ENCODE assay signal across 21 cellular contexts in genomic region chr9:121987312-121987711, GRCh38.
DNase-seq lines count a peak whose midpoint lies in the region; ATAC-seq and TF ChIP-seq lines count a peak whose summit lies in the region.
"Had no signal": no experiment of that assay in that cellular context is flagged by ENCODE, and none has a peak within 500 bp of the region (broad histone marks: within the 10 kb centered on the region; RNA-seq: fewer than 3 reads in every experiment).

No MANE protein-coding gene starts in this region.

- ATAC-seq in WTC11: no peak
- ATAC-seq: GM12878, Panc1 had no signal

- CTCF ChIA-PET in WTC11 (lab: Charles Lee): interaction anchor here (0.7 to 2.2 kb wide), 2 partner anchors 252 to 441 kb away, joined by 3 to 7 read pairs; no protein-coding TSS in a partner anchor

- POLR2A ChIA-PET in WTC11 (lab: Charles Lee): no interaction called here

- H3K36me3 ChIP-seq in adipocyte (ENCODE audit: control insufficient read depth, insufficient read depth, low read length, severe bottlenecking): no peaks in the 10 kb centered on the region
- H3K36me3 ChIP-seq in thyroid gland: no peaks in the 10 kb centered on the region

- 41% methylated on average over 7 of the region's 7 CpGs for WGBS in thyroid gland, 2 donors

- no peaks in the 10 kb centered on the region for H3K9me3 ChIP-seq in adipocyte (ENCODE audit: control insufficient read depth, low read length)
- H3K9me3 ChIP-seq in thyroid gland: no peaks in the 10 kb centered on the region

- H3K4me3 Mint-ChIP-seq in nephron: no peak overlapping the region
- no peak overlapping the region for H3K4me3 Mint-ChIP-seq in WTC11
- H3K4me3 Mint-ChIP-seq: B cell; CD4-positive, CD25-positive, alpha-beta regulatory T cell had no signal

- no peak for TF ChIP-seq POLR2A in thyroid gland (IDR thresholded peaks at IDR 0.05)

- H3K9ac ChIP-seq in adipocyte (ENCODE audit: low read length): no peak overlapping the region

- H3K4me3 ChIP-seq in adipocyte (ENCODE audit: low read length) (no peak overlapping the region), thyroid gland (replicated peaks in 1 of 3) (no peak overlapping the region)
- H3K4me3 ChIP-seq: GM12878, SK-N-MC had no signal

- H3K9me3 Mint-ChIP-seq in nephron (no peaks in the 10 kb centered on the region), WTC11 (no peaks in the 10 kb centered on the region)

- peak overlapping the region; percentile 24 to 73 (median 34) for H3K27ac Mint-ChIP-seq in nephron
- H3K27ac Mint-ChIP-seq in WTC11: no peak overlapping the region
- H3K27ac Mint-ChIP-seq: B cell had no signal

- TF ChIP-seq CTCF in nephron (IDR thresholded peaks at IDR 0.05; ENCODE audit: unreplicated experiment in 3 of 3) (no peak), thyroid gland (IDR thresholded peaks at IDR 0.05) (no peak), WTC11 (IDR thresholded peaks at IDR 0.05) (no peak)

- H3K4me1 ChIP-seq in adipocyte (ENCODE audit: control insufficient read depth, insufficient read depth, low read length) (peaks cover 19% of the 10 kb centered on the region), thyroid gland (peaks cover 17 to 46% of the 10 kb centered on the region in 2 donors)

- peaks cover 4% of the 10 kb centered on the region for H3K27me3 Mint-ChIP-seq in nephron (ENCODE audit: low read depth)
- peaks cover 29% of the 10 kb centered on the region for H3K27me3 Mint-ChIP-seq in WTC11 (ENCODE audit: low read depth)
- H3K27me3 Mint-ChIP-seq: B cell; CD4-positive, CD25-positive, alpha-beta regulatory T cell had no signal

- H3K4me1 Mint-ChIP-seq in nephron (peaks cover 31% of the 10 kb centered on the region), WTC11 (no peaks in the 10 kb centered on the region)

- peak overlapping the region; percentile 33 to 54 (median 53) for H3K27ac ChIP-seq in thyroid gland
- H3K27ac ChIP-seq: SK-N-MC had no signal

- intact Hi-C loops in thyroid gland (cut with DNase I): no loop called here

- H3K27me3 ChIP-seq in adipocyte (replicated peaks; ENCODE audit: control insufficient read depth, insufficient read depth, low read length) (no peaks in the 10 kb centered on the region), thyroid gland (no peaks in the 10 kb centered on the region)

- DNase-seq in HK-2 (ENCODE audit: unreplicated experiment) (peak; percentile 25), adipocyte (ENCODE audit: low read depth) (peak; percentile 15), thyroid gland (peak; percentile 73 to 82), WTC11 (ENCODE audit: low spot score) (no peak), NOMO-1 (lab: John Stamatoyannopoulos, UW; ENCODE audit: unreplicated experiment in 2 of 2) (no peak), UCSD-AML1 (lab: John Stamatoyannopoulos, UW; ENCODE audit: unreplicated experiment) (no peak)
- DNase-seq: CD4-positive, CD25-positive, alpha-beta regulatory T cell; DMS53; HCEC 1CT; KBM-7; NCI-H1436; NCI-H2029; NCI-H2171; NCI-H446; NCI-H748 treated with DMSO at 0.1 percent for 48 hours; Right ventricle myocardium superior had no signal

- H3K36me3 Mint-ChIP-seq in nephron (ENCODE audit: low read depth) (no peaks in the 10 kb centered on the region), WTC11 (no peaks in the 10 kb centered on the region)

TF ChIP-seq in WTC11, 78 proteins besides CTCF, POLR2A, EP300 and RAD21:
- TF ChIP-seq E2F4 (CRISPR knock-in tag; IDR thresholded peaks at IDR 0.05; ENCODE audit: borderline replicate concordance, low read depth) (no peak), PRDM15 (CRISPR knock-in tag; IDR thresholded peaks at IDR 0.05) (no peak), SOX15 (CRISPR knock-in tag; IDR thresholded peaks at IDR 0.05) (no peak), SMAD3 (CRISPR knock-in tag; IDR thresholded peaks at IDR 0.05; ENCODE audit: borderline replicate concordance) (no peak), ATF2 (CRISPR knock-in tag; IDR thresholded peaks at IDR 0.05; ENCODE audit: borderline replicate concordance, low read depth) (no peak), CDX4 (CRISPR knock-in tag; IDR thresholded peaks at IDR 0.05; ENCODE audit: borderline replicate concordance) (no peak), ZNF423 (CRISPR knock-in tag; IDR thresholded peaks at IDR 0.05) (no peak), AR (CRISPR knock-in tag; IDR thresholded peaks at IDR 0.05) (no peak)

Comparison
In these comparisons a context has a peak if more than half of its experiments do, and no peak if none do; other contexts are left out.
1. DNase-seq: peak in HK-2 (single experiment), adipocyte (single experiment) and thyroid gland (2 of 2); none in WTC11 (single experiment), NOMO-1 (0 of 2) and UCSD-AML1 (single experiment).